Comparison of ENCODE assay signal across 12 cellular contexts in genomic region chr4:11367371-11367770, GRCh38.
DNase-seq lines count a peak whose midpoint lies in the region; ATAC-seq and TF ChIP-seq lines count a peak whose summit lies in the region.
"Had no signal": no experiment of that assay in that cellular context is flagged by ENCODE, and none has a peak within 500 bp of the region (broad histone marks: within the 10 kb centered on the region; RNA-seq: fewer than 3 reads in every experiment).

No MANE protein-coding gene starts in this region.

- no peaks in the 10 kb centered on the region for H3K36me3 ChIP-seq in body of pancreas (replicated peaks in 1 of 2; ENCODE audit: insufficient read depth in 1 of 2, low read depth in 2 of 2)
- no peaks in the 10 kb centered on the region for H3K36me3 ChIP-seq in endodermal cell (ENCODE audit: control insufficient read depth, insufficient read depth, low read length)

- peaks cover 2% of the 10 kb centered on the region for H3K27me3 Mint-ChIP-seq in endodermal cell (ENCODE audit: insufficient read depth)

- no peak for TF ChIP-seq POLR2A in body of pancreas (IDR thresholded peaks at IDR 0.05)

- H3K4me3 Mint-ChIP-seq in endodermal cell, result no peak overlapping the region
- H3K4me3 Mint-ChIP-seq: T-helper 17 cell had no signal

- peaks cover 7% of the 10 kb centered on the region for H3K9me3 Mint-ChIP-seq in endodermal cell
- H3K9me3 Mint-ChIP-seq: activated T-helper 2 cell treated with anti-CD3 and anti-CD28 coated beads, Interferon-gamma antibody, Interleukin-2, Interleukin-4, amounts not matched to agents 10 μg/mL and 5 μg/mL and 100 μg/mL, durations not matched to agents 14 hours and 24 hours and 36 hours had no signal

- no peaks in the 10 kb centered on the region for H3K36me3 Mint-ChIP-seq in endodermal cell (ENCODE audit: low read depth)

- DNase-seq in NCI-H1092 treated with DMSO at 0.1 percent for 48 hours (lab: John Stamatoyannopoulos, UW) (peak; percentile 31), body of pancreas (peak; percentile 24 to 52 (median 38)), right cardiac atrium (peak; percentile 64 to 86 (median 79)), retina (peak; percentile 20), ureter (ENCODE audit: low spot score) (no peak), NCI-H1436 treated with DMSO at 0.1 percent for 48 hours (lab: John Stamatoyannopoulos, UW) (no peak), endodermal cell (no peak)
- no peak for DNase-seq in activated naive CD4-positive, alpha-beta T cell (lab: John Stamatoyannopoulos, UW)
- DNase-seq: stimulated activated CD8-positive, alpha-beta memory T cell treated with anti-CD3 and anti-CD28 coated beads, Interleukin-4, amount 100 ng/mL, for 48 hours; T-helper 17 cell had no signal

- ATAC-seq in body of pancreas (no peak), right cardiac atrium (peak; percentile 87 to 94)
- ATAC-seq: T-helper 17 cell had no signal

- H3K27me3 ChIP-seq in body of pancreas, result no peaks in the 10 kb centered on the region
- no peaks in the 10 kb centered on the region for H3K27me3 ChIP-seq in right cardiac atrium (ENCODE audit: control insufficient read depth, insufficient read depth)
- no peaks in the 10 kb centered on the region for H3K27me3 ChIP-seq in endodermal cell (ENCODE audit: control insufficient read depth, insufficient read depth, low read length, poor library complexity, severe bottlenecking)

- H3K27ac Mint-ChIP-seq in endodermal cell, result no peak overlapping the region
- H3K27ac Mint-ChIP-seq: activated T-helper 2 cell treated with anti-CD3 and anti-CD28 coated beads, Interferon-gamma antibody, Interleukin-2, Interleukin-4, amounts not matched to agents 10 μg/mL and 5 μg/mL and 100 μg/mL, durations not matched to agents 14 hours and 24 hours and 36 hours; T-helper 17 cell had no signal

- no peak overlapping the region for H3K9ac ChIP-seq in endodermal cell (ENCODE audit: extremely low read depth, low read length, poor library complexity, severe bottlenecking)
- H3K9ac ChIP-seq: parathyroid adenoma had no signal

- intact Hi-C loops in body of pancreas (cut with DNase I) (no loop called here), right cardiac atrium (cut with DNase I) (loop anchor here in 1 of 4 donors (2.0 kb wide), 1 partner anchor 73 kb away; no protein-coding TSS in a partner anchor)

- H3K9me3 ChIP-seq in body of pancreas, result no peaks in the 10 kb centered on the region
- H3K9me3 ChIP-seq in right cardiac atrium (ENCODE audit: control insufficient read depth, low read length), result no peaks in the 10 kb centered on the region
- no peaks in the 10 kb centered on the region for H3K9me3 ChIP-seq in endodermal cell (ENCODE audit: control insufficient read depth, low read length)

- 43 to 44% methylated on average over 4 of the region's 4 CpGs for WGBS in body of pancreas, 2 donors
- 26% methylated on average over 4 of the region's 4 CpGs for WGBS in right cardiac atrium
- 89 to 92% methylated on average over 2 to 4 of the region's 4 CpGs for WGBS in endodermal cell (ENCODE audit: insufficient coverage in 1 of 2, insufficient read length in 1 of 2), 2 experiments

- no peaks in the 10 kb centered on the region for H3K4me1 ChIP-seq in body of pancreas
- H3K4me1 ChIP-seq in right cardiac atrium (ENCODE audit: control insufficient read depth, insufficient read depth, low read length), result peaks cover 3% of the 10 kb centered on the region
- no peaks in the 10 kb centered on the region for H3K4me1 ChIP-seq in endodermal cell (ENCODE audit: control insufficient read depth, insufficient read depth, low read length)
- H3K4me1 ChIP-seq: parathyroid adenoma had no signal

- H3K4me3 ChIP-seq in body of pancreas, result no peak overlapping the region
- no peak overlapping the region for H3K4me3 ChIP-seq in right cardiac atrium (ENCODE audit: low read length)
- no peak overlapping the region for H3K4me3 ChIP-seq in endodermal cell (ENCODE audit: low read length)

- peaks cover 5% of the 10 kb centered on the region for H3K4me1 Mint-ChIP-seq in endodermal cell
- H3K4me1 Mint-ChIP-seq: T-helper 17 cell had no signal

- no peak for TF ChIP-seq CTCF in body of pancreas (IDR thresholded peaks at IDR 0.05)
- TF ChIP-seq CTCF in endodermal cell (conservative IDR thresholded peaks at IDR 0.05), result no peak

- H3K27ac ChIP-seq in body of pancreas (no peak overlapping the region), right cardiac atrium (ENCODE audit: low read length) (no peak overlapping the region), endodermal cell (ENCODE audit: low read depth, low read length) (no peak overlapping the region)
- H3K27ac ChIP-seq: parathyroid adenoma had no signal

Comparison
In these comparisons a context has a peak if more than half of its experiments do, and no peak if none do; other contexts are left out.
1. DNase-seq: peak in NCI-H1092 treated with DMSO at 0.1 percent for 48 hours (single experiment), body of pancreas (4 of 4), right cardiac atrium (3 of 3) and retina (single experiment); none in ureter (single experiment), activated naive CD4-positive, alpha-beta T cell (0 of 4), NCI-H1436 treated with DMSO at 0.1 percent for 48 hours (single experiment) and endodermal cell (single experiment).